Comparison of ENCODE assay signal across 17 cellular contexts in genomic region chr13:32153056-32153455, GRCh38.
DNase-seq lines count a peak whose midpoint lies in the region; ATAC-seq and TF ChIP-seq lines count a peak whose summit lies in the region.
"Had no signal": no experiment of that assay in that cellular context is flagged by ENCODE, and none has a peak within 500 bp of the region (broad histone marks: within the 10 kb centered on the region; RNA-seq: fewer than 3 reads in every experiment).

No MANE protein-coding gene starts in this region.

- H3K27me3 ChIP-seq in ACC112 (ENCODE audit: insufficient read depth, low read length): no peaks in the 10 kb centered on the region
- no peaks in the 10 kb centered on the region for H3K27me3 ChIP-seq in ascending aorta
- H3K27me3 ChIP-seq: BLaER1, cardiac muscle cell, esophagus muscularis mucosa had no signal

- H3K36me3 ChIP-seq in ACC112 (ENCODE audit: insufficient read depth, low read length): no peaks in the 10 kb centered on the region; the same call in 1 of the 2 replicates
- H3K36me3 ChIP-seq in ascending aorta: peaks cover 0 to 1% of the 10 kb centered on the region in 2 donors
- H3K36me3 ChIP-seq: BLaER1, cardiac muscle cell had no signal

- H2AFZ ChIP-seq in ACC112 (ENCODE audit: low read length, unreplicated experiment): no peak overlapping the region
- H2AFZ ChIP-seq: parathyroid adenoma had no signal

- no peak for ATAC-seq in stimulated activated naive CD8-positive, alpha-beta T cell treated with anti-CD3 and anti-CD28 coated beads, Interleukin-15, amount 100 ng/mL, for 72 hours

- H3K4me3 ChIP-seq in ACC112 (ENCODE audit: low read depth, low read length) (0 out of 2 replicates have a peak overlapping the region, but pooled peaks have one; percentile 2), HFF-Myc (replicated peaks; ENCODE audit: low read depth, low read length) (no peak overlapping the region), ascending aorta (no peak overlapping the region), fibroblast of villous mesenchyme (ENCODE audit: low read depth, low read length) (no peak overlapping the region)
- H3K4me3 ChIP-seq: BLaER1, cardiac muscle cell, esophagus muscularis mucosa had no signal

- no peaks in the 10 kb centered on the region for H3K9me3 ChIP-seq in ascending aorta
- H3K9me3 ChIP-seq: BLaER1, esophagus muscularis mucosa had no signal

- no peak overlapping the region for H3K27ac Mint-ChIP-seq in stimulated activated naive CD8-positive, alpha-beta T cell treated with anti-CD3 and anti-CD28 coated beads, Interleukin-15, amount 100 ng/mL, for 72 hours
- no peak overlapping the region for H3K27ac Mint-ChIP-seq in T-helper 2 cell treated with Interferon-gamma antibody and Interleukin-4, amounts not matched to agents 5 μg/mL and 100 μg/mL, for 36 hours
- H3K27ac Mint-ChIP-seq: activated T-helper 2 cell treated with anti-CD3 and anti-CD28 coated beads, Interferon-gamma antibody, Interleukin-2, Interleukin-4, amounts not matched to agents 10 μg/mL and 5 μg/mL and 100 μg/mL, durations not matched to agents 14 hours and 24 hours and 36 hours had no signal

- no peaks in the 10 kb centered on the region for H3K79me2 ChIP-seq in ACC112 (ENCODE audit: control insufficient read depth, insufficient read depth, low read length, unreplicated experiment)
- H3K79me2 ChIP-seq: parathyroid adenoma had no signal

- no peaks in the 10 kb centered on the region for H3K27me3 Mint-ChIP-seq in stimulated activated naive CD8-positive, alpha-beta T cell treated with anti-CD3 and anti-CD28 coated beads, Interleukin-15, amount 100 ng/mL, for 72 hours
- no peaks in the 10 kb centered on the region for H3K27me3 Mint-ChIP-seq in T-helper 2 cell treated with Interferon-gamma antibody and Interleukin-4, amounts not matched to agents 5 μg/mL and 100 μg/mL, for 36 hours (ENCODE audit: low read depth)

- peaks cover 17% of the 10 kb centered on the region for H3K36me3 Mint-ChIP-seq in T-helper 2 cell treated with Interferon-gamma antibody and Interleukin-4, amounts not matched to agents 5 μg/mL and 100 μg/mL, for 36 hours (ENCODE audit: low read depth)

- H3K27ac ChIP-seq in ACC112 (ENCODE audit: low read depth, low read length): peak overlapping the region; percentile 82
- peak overlapping the region; percentile 20 to 60 for H3K27ac ChIP-seq in ascending aorta
- H3K27ac ChIP-seq: BLaER1, cardiac muscle cell, esophagus muscularis mucosa, parathyroid adenoma had no signal

- intact Hi-C loops in ascending aorta (cut with DNase I): loop anchor here (5.0 kb wide), 1 partner anchor 36 kb away; no protein-coding TSS in a partner anchor

- no peaks in the 10 kb centered on the region for H3K4me1 Mint-ChIP-seq in stimulated activated naive CD8-positive, alpha-beta T cell treated with anti-CD3 and anti-CD28 coated beads, Interleukin-15, amount 100 ng/mL, for 72 hours
- peaks cover 2% of the 10 kb centered on the region for H3K4me1 Mint-ChIP-seq in T-helper 2 cell treated with Interferon-gamma antibody and Interleukin-4, amounts not matched to agents 5 μg/mL and 100 μg/mL, for 36 hours (ENCODE audit: low read depth)

- H3K4me1 ChIP-seq in ACC112 (ENCODE audit: control insufficient read depth, insufficient read depth, low read length, unreplicated experiment) (peaks cover 13% of the 10 kb centered on the region), ascending aorta (peaks cover 0 to 22% of the 10 kb centered on the region in 2 donors)
- H3K4me1 ChIP-seq: BLaER1, parathyroid adenoma had no signal

- no peak overlapping the region for H3K4me3 Mint-ChIP-seq in stimulated activated naive CD8-positive, alpha-beta T cell treated with anti-CD3 and anti-CD28 coated beads, Interleukin-15, amount 100 ng/mL, for 72 hours
- no peak overlapping the region for H3K4me3 Mint-ChIP-seq in T-helper 2 cell treated with Interferon-gamma antibody and Interleukin-4, amounts not matched to agents 5 μg/mL and 100 μg/mL, for 36 hours

- no peaks in the 10 kb centered on the region for H3K9me3 Mint-ChIP-seq in stimulated activated naive CD8-positive, alpha-beta T cell treated with anti-CD3 and anti-CD28 coated beads, Interleukin-15, amount 100 ng/mL, for 72 hours
- no peaks in the 10 kb centered on the region for H3K9me3 Mint-ChIP-seq in T-helper 2 cell treated with Interferon-gamma antibody and Interleukin-4, amounts not matched to agents 5 μg/mL and 100 μg/mL, for 36 hours
- H3K9me3 Mint-ChIP-seq: activated T-helper 2 cell treated with anti-CD3 and anti-CD28 coated beads, Interferon-gamma antibody, Interleukin-2, Interleukin-4, amounts not matched to agents 10 μg/mL and 5 μg/mL and 100 μg/mL, durations not matched to agents 14 hours and 24 hours and 36 hours had no signal

- peak; percentile 57 for DNase-seq in HFF-Myc (ENCODE audit: extremely low read depth, low read depth)
- DNase-seq in ascending aorta (ENCODE audit: low spot score in 2 of 2): no peak
- DNase-seq in fibroblast of villous mesenchyme (ENCODE audit: low read depth): peak; percentile 63
- DNase-seq in NCI-H2029 treated with DMSO at 0.1 percent for 48 hours (lab: John Stamatoyannopoulos, UW): no peak
- no peak for DNase-seq in stimulated activated naive CD8-positive, alpha-beta T cell treated with anti-CD3 and anti-CD28 coated beads, Interleukin-15, amount 100 ng/mL, for 72 hours
- no peak for DNase-seq in T-helper 2 cell treated with Interferon-gamma antibody and Interleukin-4, amounts not matched to agents 5 μg/mL and 100 μg/mL, for 36 hours (ENCODE audit: low spot score)
- DNase-seq in stimulated activated CD4-positive, alpha-beta T cell treated with anti-CD3 and anti-CD28 coated beads, Interleukin-1b, Interleukin-23, amount 100 ng/mL, for 48 hours: no peak
- DNase-seq: activated CD4-positive, alpha-beta T cell treated with anti-CD3 and anti-CD28 coated beads, Interleukin-2, amount 50 U/mL, for 1 hour; NCI-H1092 treated with DMSO at 0.1 percent for 48 hours; NCI-H446 treated with DMSO at 0.1 percent for 48 hours; stimulated activated CD4-positive, alpha-beta T cell treated with anti-CD3 and anti-CD28 coated beads, Interleukin-2, amount 100 ng/mL, for 24 hours had no signal

- TF ChIP-seq CTCF in HFF-Myc (IDR thresholded peaks at IDR 0.05; ENCODE audit: low read depth, low read length, missing control alignments): no peak
- no peak for TF ChIP-seq CTCF in ascending aorta (IDR thresholded peaks at IDR 0.05)
- no peak for TF ChIP-seq CTCF in fibroblast of villous mesenchyme (IDR thresholded peaks at IDR 0.05; ENCODE audit: insufficient read depth, low read depth, low read length)

Comparison
In these comparisons a context has a peak if more than half of its experiments do, and no peak if none do; other contexts are left out.
1. DNase-seq: peak in HFF-Myc (single experiment) and fibroblast of villous mesenchyme (single experiment); none in ascending aorta (0 of 2), NCI-H2029 treated with DMSO at 0.1 percent for 48 hours (single experiment), stimulated activated naive CD8-positive, alpha-beta T cell treated with anti-CD3 and anti-CD28 coated beads, Interleukin-15, amount 100 ng/mL, for 72 hours (0 of 2), T-helper 2 cell treated with Interferon-gamma antibody and Interleukin-4, amounts not matched to agents 5 μg/mL and 100 μg/mL, for 36 hours (single experiment) and stimulated activated CD4-positive, alpha-beta T cell treated with anti-CD3 and anti-CD28 coated beads, Interleukin-1b, Interleukin-23, amount 100 ng/mL, for 48 hours (single experiment).